8 cellular contexts compared by ENCODE assay signal in genomic region chr13:24618219-24618955, GRCh38.
DNase-seq lines count a peak whose midpoint lies in the region; ATAC-seq and TF ChIP-seq lines count a peak whose summit lies in the region.

No MANE protein-coding gene starts in this region.

- no peaks in the 10 kb centered on the region for H3K36me3 ChIP-seq in left ventricle myocardium inferior

- peaks cover 5% of the 10 kb centered on the region for H3K36me3 Mint-ChIP-seq in T-helper 2 cell treated with Interferon-gamma antibody and Interleukin-4, amounts not matched to agents 5 μg/mL and 100 μg/mL, for 36 hours (ENCODE audit: low read depth)

- H3K27me3 ChIP-seq in left ventricle myocardium inferior (ENCODE audit: low read depth): peaks cover 3% of the 10 kb centered on the region

- no peak for TF ChIP-seq CTCF in left ventricle myocardium inferior (IDR thresholded peaks at IDR 0.05; ENCODE audit: borderline replicate concordance)

- no peaks in the 10 kb centered on the region for H3K4me1 ChIP-seq in left ventricle myocardium inferior

- H3K4me1 Mint-ChIP-seq in T-helper 2 cell treated with Interferon-gamma antibody and Interleukin-4, amounts not matched to agents 5 μg/mL and 100 μg/mL, for 36 hours (ENCODE audit: low read depth): peaks cover 34% of the 10 kb centered on the region

- ATAC-seq in GM18858 (IDR thresholded peaks at IDR 0.05; ENCODE audit: unreplicated experiment) (peak; percentile 70), HG03095 (IDR thresholded peaks at IDR 0.05; ENCODE audit: unreplicated experiment) (peak; percentile 80), left lobe of liver (no peak)

- H3K27ac Mint-ChIP-seq in T-helper 2 cell treated with Interferon-gamma antibody and Interleukin-4, amounts not matched to agents 5 μg/mL and 100 μg/mL, for 36 hours: peak overlapping the region; percentile 81

- H3K4me3 ChIP-seq in left ventricle myocardium inferior: no peak overlapping the region

- H3K27me3 Mint-ChIP-seq in T-helper 2 cell treated with Interferon-gamma antibody and Interleukin-4, amounts not matched to agents 5 μg/mL and 100 μg/mL, for 36 hours (ENCODE audit: low read depth): no peaks in the 10 kb centered on the region

- intact Hi-C loops in left ventricle myocardium inferior (cut with micrococcal nuclease): no loop called here

- H3K9me3 ChIP-seq in left ventricle myocardium inferior (replicated peaks): no peaks in the 10 kb centered on the region

- no peak overlapping the region for H3K27ac ChIP-seq in left ventricle myocardium inferior (replicated peaks)

- no peaks in the 10 kb centered on the region for H3K9me3 Mint-ChIP-seq in T-helper 2 cell treated with Interferon-gamma antibody and Interleukin-4, amounts not matched to agents 5 μg/mL and 100 μg/mL, for 36 hours

- H3K4me3 Mint-ChIP-seq in T-helper 2 cell treated with Interferon-gamma antibody and Interleukin-4, amounts not matched to agents 5 μg/mL and 100 μg/mL, for 36 hours: peak overlapping the region; percentile 1

- peak; percentile 73 for DNase-seq in T-helper 2 cell treated with Interferon-gamma antibody and Interleukin-4, amounts not matched to agents 5 μg/mL and 100 μg/mL, for 36 hours (ENCODE audit: low spot score)
- DNase-seq in central memory CD4-positive, alpha-beta T cell: peak; percentile 60
- peak; percentile 79 for DNase-seq in stimulated activated CD8-positive, alpha-beta memory T cell treated with anti-CD3 and anti-CD28 coated beads, Interleukin-4, amount 100 ng/mL, for 48 hours
- DNase-seq in NCI-H1694 (lab: John Stamatoyannopoulos, UW): no peak
- DNase-seq in left lobe of liver (ENCODE audit: low spot score): no peak
- DNase-seq in left ventricle myocardium inferior: no peak

Comparison
In these comparisons a context has a peak if more than half of its experiments do, and no peak if none do; other contexts are left out.
1. DNase-seq: peak in T-helper 2 cell treated with Interferon-gamma antibody and Interleukin-4, amounts not matched to agents 5 μg/mL and 100 μg/mL, for 36 hours (single experiment), central memory CD4-positive, alpha-beta T cell (single experiment) and stimulated activated CD8-positive, alpha-beta memory T cell treated with anti-CD3 and anti-CD28 coated beads, Interleukin-4, amount 100 ng/mL, for 48 hours (single experiment); none in NCI-H1694 (single experiment), left lobe of liver (single experiment) and left ventricle myocardium inferior (single experiment).